In genomic region chr15:98866503-98866902, GRCh38 we compare ENCODE assay signal across 8 cellular contexts.
DNase-seq lines count a peak whose midpoint lies in the region; ATAC-seq, FAIRE-seq and TF ChIP-seq lines count a peak whose summit lies in the region.

No MANE protein-coding gene starts in this region.

- peaks cover 3% of the 10 kb centered on the region for H3K36me3 Mint-ChIP-seq in IgD-negative memory B cell

- peaks cover 0 to 28% (median 14%) of the 10 kb centered on the region in 11 experiments; a peak in 15 of 22 replicates for H3K9me3 ChIP-seq in BLaER1 treated with 17β-estradiol and CSF1 and Interleukin-3, amounts not matched to agents 10 nM and 100 nM (replicated peaks in 1 of 11)
- no peaks in the 10 kb centered on the region for H3K9me3 ChIP-seq in K562 (replicated peaks; ENCODE audit: control insufficient read depth, insufficient read depth, low read depth, low read length)

- H3K4me2 ChIP-seq in BLaER1 treated with 17β-estradiol and CSF1 and Interleukin-3, amounts not matched to agents 10 nM and 100 nM: peak overlapping the region; percentile 70 to 84 (median 78)
- no peak overlapping the region for H3K4me2 ChIP-seq in K562 (ENCODE audit: insufficient read depth, low read length)

- H3K79me2 ChIP-seq in K562 (ENCODE audit: control insufficient read depth, insufficient read depth, low read length): no peaks in the 10 kb centered on the region

- intact Hi-C loops in K562 (cut with micrococcal nuclease): no loop called here

- TF ChIP-seq RAD21 in K562 (CRISPR knock-in tag; conservative IDR thresholded peaks at IDR 0.05 in 1 of 2, IDR thresholded peaks at IDR 0.05 in 1 of 2): no peak

- H3K4me3 ChIP-seq in BLaER1 treated with 17β-estradiol and CSF1 and Interleukin-3, amounts not matched to agents 10 nM and 100 nM: peak overlapping the region; percentile 53 to 71 (median 60)
- no peak overlapping the region for H3K4me3 ChIP-seq in K562

- no peak for ATAC-seq in K562
- ATAC-seq in HG03139 (IDR thresholded peaks at IDR 0.05; ENCODE audit: unreplicated experiment): no peak

- 22% methylated on average over 11 of the region's 11 CpGs for WGBS in K562 (ENCODE audit: insufficient coverage, low coverage, missing lambda C conversion rate)

- no peak for FAIRE-seq in K562 (lab: Jason Lieb, UNC)

- peak overlapping the region; percentile 88 to 97 (median 88) for H3K27ac Mint-ChIP-seq in IgD-negative memory B cell

- H3K27me3 Mint-ChIP-seq in IgD-negative memory B cell: peaks cover 3% of the 10 kb centered on the region

- no peaks in the 10 kb centered on the region for H3K9me1 ChIP-seq in K562 (ENCODE audit: control insufficient read depth, insufficient read depth, low read length)

- peaks cover 12 to 100% (median 88%) of the 10 kb centered on the region in 11 experiments; a peak in 19 of 22 replicates for H4K20me1 ChIP-seq in BLaER1 treated with 17β-estradiol and CSF1 and Interleukin-3, amounts not matched to agents 10 nM and 100 nM
- H4K20me1 ChIP-seq in K562 (replicated peaks; ENCODE audit: control insufficient read depth, insufficient read depth, low read length): peaks cover 6% of the 10 kb centered on the region; the same call in 1 of the 2 replicates

- peaks cover 16 to 64% (median 45%) of the 10 kb centered on the region in 10 experiments for H3K4me1 ChIP-seq in BLaER1 treated with 17β-estradiol and CSF1 and Interleukin-3, amounts not matched to agents 10 nM and 100 nM
- H3K4me1 ChIP-seq in K562 (replicated peaks in 1 of 2; ENCODE audit: control insufficient read depth in 2 of 2, insufficient read depth in 2 of 2, low read length in 2 of 2): peaks cover 10 to 13% of the 10 kb centered on the region in 2 experiments; a peak in 4 of 5 replicates

- H3K9me3 Mint-ChIP-seq in IgD-negative memory B cell: peaks cover 0 to 6% (median 5%) of the 10 kb centered on the region in 3 donors

- H2AFZ ChIP-seq in K562 (ENCODE audit: low read depth, low read length): 0 out of 2 replicates have a peak overlapping the region, but pooled peaks have one; percentile 26

- no TSS peak for BruUV-seq in K562 (replicated peaks; lab: Mats Ljungman, UMichigan)

- POLR2A ChIA-PET in K562 (lab: Yijun Ruan, JAX): interaction anchor here (0.6 kb wide), 1 partner anchor 8 kb away, joined by 3 read pairs; no protein-coding TSS in a partner anchor

- no peaks in the 10 kb centered on the region for H3K27me3 ChIP-seq in BLaER1 treated with 17β-estradiol and CSF1 and Interleukin-3, amounts not matched to agents 10 nM and 100 nM
- H3K27me3 ChIP-seq in K562 (ENCODE audit: control insufficient read depth in 2 of 2, insufficient read depth in 2 of 2, low read length in 2 of 2): peaks cover 12 to 27% of the 10 kb centered on the region in 2 experiments

- peak overlapping the region; percentile 82 to 91 (median 91) for H3K4me3 Mint-ChIP-seq in IgD-negative memory B cell

- H3K4me1 Mint-ChIP-seq in IgD-negative memory B cell: peaks cover 4 to 14% (median 13%) of the 10 kb centered on the region in 3 donors

- no peak for DNase-seq in K562 (ENCODE audit: extremely low read depth in 1 of 4, low spot score in 3 of 4)
- DNase-seq in lung microvascular endothelial cell (ENCODE audit: low read depth in 2 of 2): peak; percentile 85 to 91
- DNase-seq in NCI-H345 treated with DMSO at 0.1 percent for 48 hours (lab: John Stamatoyannopoulos, UW; ENCODE audit: unreplicated experiment): no peak
- DNase-seq in NCI-H1417 treated with DMSO at 0.1 percent for 48 hours (lab: John Stamatoyannopoulos, UW): no peak
- DNase-seq in SW480 (ENCODE audit: low spot score): no peak

- TF ChIP-seq CTCF in K562 (IDR thresholded peaks at IDR 0.05 in 2 of 3, conservative IDR thresholded peaks at IDR 0.05 in 1 of 3; ENCODE audit: insufficient read depth in 2 of 3, low read depth in 1 of 3, low read length in 3 of 3): no peak

- peaks cover 0 to 27% (median 16%) of the 10 kb centered on the region in 11 experiments; a peak in 15 of 22 replicates for H3K36me3 ChIP-seq in BLaER1 treated with 17β-estradiol and CSF1 and Interleukin-3, amounts not matched to agents 10 nM and 100 nM
- H3K36me3 ChIP-seq in K562 (ENCODE audit: control insufficient read depth, insufficient read depth, low read length): no peaks in the 10 kb centered on the region

- TF ChIP-seq EP300 in K562 (IDR thresholded peaks at IDR 0.05; ENCODE audit: low read length): no peak

- peak overlapping the region; percentile 37 to 90 (median 84); a peak in 21 of 22 replicates for H3K27ac ChIP-seq in BLaER1 treated with 17β-estradiol and CSF1 and Interleukin-3, amounts not matched to agents 10 nM and 100 nM
- H3K27ac ChIP-seq in K562 (ENCODE audit: extremely low read depth, low read depth, low read length): no peak overlapping the region

- H3K9ac ChIP-seq in BLaER1 treated with 17β-estradiol and CSF1 and Interleukin-3, amounts not matched to agents 10 nM and 100 nM: peak overlapping the region; percentile 59 to 84 (median 77); a peak in 21 of 22 replicates
- H3K9ac ChIP-seq in K562 (ENCODE audit: insufficient read depth in 1 of 2, low read depth in 2 of 2, low read length in 2 of 2): no peak overlapping the region

- CTCF ChIA-PET in K562 (lab: Yijun Ruan, JAX; ENCODE audit: low intra/inter-chr PET ratio): no interaction called here

- TF ChIP-seq POLR2A in K562 (conservative IDR thresholded peaks at IDR 0.05): no peak

- in situ Hi-C loops in K562 (cut with MboI): no loop called here

TF ChIP-seq in K562, 482 proteins besides CTCF, POLR2A, EP300 and RAD21:
- TF ChIP-seq NCOA4 (IDR thresholded peaks at IDR 0.05; ENCODE audit: partially characterized antibody) (no peak), CBX8 (IDR thresholded peaks at IDR 0.05; ENCODE audit: borderline replicate concordance, extremely low read depth, low read depth, low read length, poor library complexity, severe bottlenecking) (peak; percentile 46)

Comparison
In these comparisons a context has a peak if more than half of its experiments do, and no peak if none do; other contexts are left out.
1. H3K9ac ChIP-seq: peak in BLaER1 treated with 17β-estradiol and CSF1 and Interleukin-3, amounts not matched to agents 10 nM and 100 nM (11 of 11); none in K562 (0 of 2).
2. DNase-seq: peak in lung microvascular endothelial cell (2 of 2); none in K562 (0 of 4), NCI-H345 treated with DMSO at 0.1 percent for 48 hours (single experiment), NCI-H1417 treated with DMSO at 0.1 percent for 48 hours (single experiment) and SW480 (single experiment).